ENCODE assay signal across 1 cellular context in the genomic region with DNA sequence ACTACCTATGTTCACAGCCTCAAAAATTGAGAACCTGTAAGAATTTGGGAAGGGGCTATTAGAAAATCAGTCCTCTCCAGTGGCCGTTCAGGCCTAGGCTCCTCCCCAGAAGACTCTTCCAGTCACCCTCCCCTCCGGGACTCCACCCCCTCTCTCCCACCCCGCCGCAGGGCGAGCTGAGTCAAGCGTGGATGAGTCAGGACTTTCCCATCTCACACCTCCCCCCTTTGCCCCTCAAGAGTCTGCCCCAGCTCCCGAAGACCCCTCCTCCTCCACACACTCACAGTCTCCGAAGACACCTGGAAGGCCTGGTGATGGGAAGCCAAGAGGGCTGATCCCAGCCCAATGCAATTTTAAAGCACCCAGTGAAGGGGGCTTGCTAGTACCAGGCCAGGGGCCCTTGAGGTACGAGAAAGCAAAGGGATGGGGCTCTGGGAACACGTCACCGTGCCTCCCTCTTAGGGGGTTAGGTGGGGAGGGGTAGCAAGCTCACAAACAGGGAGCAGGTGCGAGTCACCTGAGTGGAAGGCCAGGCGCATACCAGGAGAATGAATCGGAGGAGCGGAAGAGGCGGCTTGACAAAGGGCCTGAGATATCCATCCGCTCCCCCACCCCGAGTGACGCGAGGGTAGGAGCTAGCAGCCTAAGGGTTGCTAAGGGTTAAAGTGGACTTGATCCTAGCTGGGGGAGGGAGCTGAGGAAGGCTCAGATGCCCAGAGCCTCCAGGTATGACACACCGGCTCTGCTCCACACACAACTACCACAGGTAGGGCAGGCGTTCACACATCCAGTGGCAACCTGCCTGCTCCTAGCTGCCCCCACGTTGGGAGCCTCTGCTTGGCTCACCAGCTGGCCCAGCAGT.
TF ChIP-seq lines count a peak whose summit lies in the region.

No MANE protein-coding gene starts in this region.

TF ChIP-seq in K562, 482 proteins besides CTCF, POLR2A, EP300 and RAD21 (continued from another document):
- TF ChIP-seq ZBTB43 (CRISPR knock-in tag; IDR thresholded peaks at IDR 0.05) (0 out of 2 replicates have a peak, but pooled peaks have one; percentile 33), CREB3L1 (IDR thresholded peaks at IDR 0.05; ENCODE audit: borderline replicate concordance, low read depth) (0 out of 2 replicates have a peak, but pooled peaks have one; percentile 26)
